Comparison of ENCODE assay signal across 1 cellular context in genomic region chr4:3323071-3323481, GRCh38.
TF ChIP-seq lines count a peak whose summit lies in the region.

No MANE protein-coding gene starts in this region.

TF ChIP-seq in GM23338, 12 proteins besides CTCF, POLR2A, EP300 and RAD21 (continued from another document):
- TF ChIP-seq, protein P1, sequence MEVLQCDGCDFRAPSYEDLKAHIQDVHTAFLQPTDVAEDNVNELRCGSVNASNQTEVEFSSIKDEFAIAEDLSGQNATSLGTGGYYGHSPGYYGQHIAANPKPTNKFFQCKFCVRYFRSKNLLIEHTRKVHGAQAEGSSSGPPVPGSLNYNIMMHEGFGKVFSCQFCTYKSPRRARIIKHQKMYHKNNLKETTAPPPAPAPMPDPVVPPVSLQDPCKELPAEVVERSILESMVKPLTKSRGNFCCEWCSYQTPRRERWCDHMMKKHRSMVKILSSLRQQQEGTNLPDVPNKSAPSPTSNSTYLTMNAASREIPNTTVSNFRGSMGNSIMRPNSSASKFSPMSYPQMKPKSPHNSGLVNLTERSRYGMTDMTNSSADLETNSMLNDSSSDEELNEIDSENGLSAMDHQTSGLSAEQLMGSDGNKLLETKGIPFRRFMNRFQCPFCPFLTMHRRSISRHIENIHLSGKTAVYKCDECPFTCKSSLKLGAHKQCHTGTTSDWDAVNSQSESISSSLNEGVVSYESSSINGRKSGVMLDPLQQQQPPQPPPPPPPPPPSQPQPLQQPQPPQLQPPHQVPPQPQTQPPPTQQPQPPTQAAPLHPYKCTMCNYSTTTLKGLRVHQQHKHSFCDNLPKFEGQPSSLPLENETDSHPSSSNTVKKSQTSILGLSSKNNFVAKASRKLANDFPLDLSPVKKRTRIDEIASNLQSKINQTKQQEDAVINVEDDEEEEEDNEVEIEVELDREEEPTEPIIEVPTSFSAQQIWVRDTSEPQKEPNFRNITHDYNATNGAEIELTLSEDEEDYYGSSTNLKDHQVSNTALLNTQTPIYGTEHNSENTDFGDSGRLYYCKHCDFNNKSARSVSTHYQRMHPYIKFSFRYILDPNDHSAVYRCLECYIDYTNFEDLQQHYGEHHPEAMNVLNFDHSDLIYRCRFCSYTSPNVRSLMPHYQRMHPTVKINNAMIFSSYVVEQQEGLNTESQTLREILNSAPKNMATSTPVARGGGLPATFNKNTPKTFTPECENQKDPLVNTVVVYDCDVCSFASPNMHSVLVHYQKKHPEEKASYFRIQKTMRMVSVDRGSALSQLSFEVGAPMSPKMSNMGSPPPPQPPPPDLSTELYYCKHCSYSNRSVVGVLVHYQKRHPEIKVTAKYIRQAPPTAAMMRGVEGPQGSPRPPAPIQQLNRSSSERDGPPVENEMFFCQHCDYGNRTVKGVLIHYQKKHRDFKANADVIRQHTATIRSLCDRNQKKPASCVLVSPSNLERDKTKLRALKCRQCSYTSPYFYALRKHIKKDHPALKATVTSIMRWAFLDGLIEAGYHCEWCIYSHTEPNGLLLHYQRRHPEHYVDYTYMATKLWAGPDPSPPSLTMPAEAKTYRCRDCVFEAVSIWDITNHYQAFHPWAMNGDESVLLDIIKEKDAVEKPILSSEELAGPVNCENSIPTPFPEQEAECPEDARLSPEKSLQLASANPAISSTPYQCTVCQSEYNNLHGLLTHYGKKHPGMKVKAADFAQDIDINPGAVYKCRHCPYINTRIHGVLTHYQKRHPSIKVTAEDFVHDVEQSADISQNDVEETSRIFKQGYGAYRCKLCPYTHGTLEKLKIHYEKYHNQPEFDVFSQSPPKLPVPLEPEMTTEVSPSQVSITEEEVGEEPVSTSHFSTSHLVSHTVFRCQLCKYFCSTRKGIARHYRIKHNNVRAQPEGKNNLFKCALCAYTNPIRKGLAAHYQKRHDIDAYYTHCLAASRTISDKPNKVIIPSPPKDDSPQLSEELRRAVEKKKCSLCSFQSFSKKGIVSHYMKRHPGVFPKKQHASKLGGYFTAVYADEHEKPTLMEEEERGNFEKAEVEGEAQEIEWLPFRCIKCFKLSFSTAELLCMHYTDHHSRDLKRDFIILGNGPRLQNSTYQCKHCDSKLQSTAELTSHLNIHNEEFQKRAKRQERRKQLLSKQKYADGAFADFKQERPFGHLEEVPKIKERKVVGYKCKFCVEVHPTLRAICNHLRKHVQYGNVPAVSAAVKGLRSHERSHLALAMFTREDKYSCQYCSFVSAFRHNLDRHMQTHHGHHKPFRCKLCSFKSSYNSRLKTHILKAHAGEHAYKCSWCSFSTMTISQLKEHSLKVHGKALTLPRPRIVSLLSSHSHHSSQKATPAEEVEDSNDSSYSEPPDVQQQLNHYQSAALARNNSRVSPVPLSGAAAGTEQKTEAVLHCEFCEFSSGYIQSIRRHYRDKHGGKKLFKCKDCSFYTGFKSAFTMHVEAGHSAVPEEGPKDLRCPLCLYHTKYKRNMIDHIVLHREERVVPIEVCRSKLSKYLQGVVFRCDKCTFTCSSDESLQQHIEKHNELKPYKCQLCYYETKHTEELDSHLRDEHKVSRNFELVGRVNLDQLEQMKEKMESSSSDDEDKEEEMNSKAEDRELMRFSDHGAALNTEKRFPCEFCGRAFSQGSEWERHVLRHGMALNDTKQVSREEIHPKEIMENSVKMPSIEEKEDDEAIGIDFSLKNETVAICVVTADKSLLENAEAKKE (CRISPR knock-in tag; IDR thresholded peaks at IDR 0.05), result no peak
- TF ChIP-seq POLR2AphosphoS5 (IDR thresholded peaks at IDR 0.05; ENCODE audit: low read depth), result no peak
- TF ChIP-seq JUNB (IDR thresholded peaks at IDR 0.05; ENCODE audit: unreplicated experiment), result no peak
- no peak for TF ChIP-seq ZNF114 (CRISPR knock-in tag; IDR thresholded peaks at IDR 0.05)
- TF ChIP-seq EZH2phosphoT487 (IDR thresholded peaks at IDR 0.05; ENCODE audit: unreplicated experiment), result no peak
- TF ChIP-seq ETS1 (IDR thresholded peaks at IDR 0.05), result no peak
- no peak for TF ChIP-seq CREB1 (CRISPR knock-in tag; IDR thresholded peaks at IDR 0.05; ENCODE audit: low read depth)
- no peak for TF ChIP-seq REST (IDR thresholded peaks at IDR 0.05; ENCODE audit: unreplicated experiment)
